Comparison of ENCODE assay signal across 1 cellular context in the genomic region with DNA sequence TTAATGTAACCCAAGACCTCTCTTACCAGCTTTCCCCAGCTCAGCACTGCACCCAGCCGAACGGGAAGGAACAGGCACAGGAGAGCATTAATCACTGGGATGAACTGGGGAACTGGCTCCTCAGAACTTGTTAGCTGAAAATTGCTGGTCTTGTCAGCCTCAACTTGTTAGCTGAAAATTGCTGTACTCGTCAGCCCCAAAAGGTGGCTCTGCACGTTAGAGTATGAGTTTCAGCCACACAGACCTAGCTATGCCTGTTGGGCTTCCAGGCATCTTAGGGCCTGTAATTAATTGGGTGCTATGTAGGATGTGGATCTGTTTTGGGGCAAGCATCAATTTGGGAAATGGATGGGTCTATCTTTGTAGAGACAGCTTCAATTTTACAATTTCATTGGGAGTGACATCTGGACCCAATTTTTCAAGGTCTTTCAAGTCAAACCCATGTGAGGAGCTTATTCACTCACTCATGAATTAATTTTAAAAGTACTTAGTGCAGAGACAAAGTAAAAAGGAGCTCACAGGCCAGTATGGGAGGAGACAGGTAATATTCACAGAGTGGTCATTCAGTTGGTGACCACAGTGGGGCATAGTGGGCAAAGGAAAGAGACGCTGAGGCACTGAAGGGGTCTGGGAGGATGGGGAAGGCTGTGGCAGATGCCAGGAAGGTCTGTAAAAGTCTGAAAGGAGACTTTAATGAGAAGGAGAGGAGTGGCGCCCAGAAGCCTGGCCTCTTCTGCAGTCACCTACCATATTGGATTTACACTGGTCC.
TF ChIP-seq lines count a peak whose summit lies in the region.

No MANE protein-coding gene starts in this region.

TF ChIP-seq in IMR-90, 13 proteins besides CTCF, POLR2A, EP300 and RAD21 (continued from another document):
- TF ChIP-seq, protein P1, sequence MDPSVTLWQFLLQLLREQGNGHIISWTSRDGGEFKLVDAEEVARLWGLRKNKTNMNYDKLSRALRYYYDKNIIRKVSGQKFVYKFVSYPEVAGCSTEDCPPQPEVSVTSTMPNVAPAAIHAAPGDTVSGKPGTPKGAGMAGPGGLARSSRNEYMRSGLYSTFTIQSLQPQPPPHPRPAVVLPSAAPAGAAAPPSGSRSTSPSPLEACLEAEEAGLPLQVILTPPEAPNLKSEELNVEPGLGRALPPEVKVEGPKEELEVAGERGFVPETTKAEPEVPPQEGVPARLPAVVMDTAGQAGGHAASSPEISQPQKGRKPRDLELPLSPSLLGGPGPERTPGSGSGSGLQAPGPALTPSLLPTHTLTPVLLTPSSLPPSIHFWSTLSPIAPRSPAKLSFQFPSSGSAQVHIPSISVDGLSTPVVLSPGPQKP (IDR thresholded peaks at IDR 0.05; ENCODE audit: borderline replicate concordance, low read depth, low read length): no peak
- TF ChIP-seq CHD1 (IDR thresholded peaks at IDR 0.05; ENCODE audit: low read depth, low read length) (no peak), MAZ (IDR thresholded peaks at IDR 0.05; ENCODE audit: borderline replicate concordance, low read depth, low read length) (no peak), NFE2L2 (IDR thresholded peaks at IDR 0.05; ENCODE audit: low read depth, low read length) (no peak), MAFK (IDR thresholded peaks at IDR 0.05; ENCODE audit: low read depth, low read length) (no peak), SMC3 (IDR thresholded peaks at IDR 0.05; ENCODE audit: low read depth, low read length) (no peak)
